21 cellular contexts compared by ENCODE assay signal in the genomic region with DNA sequence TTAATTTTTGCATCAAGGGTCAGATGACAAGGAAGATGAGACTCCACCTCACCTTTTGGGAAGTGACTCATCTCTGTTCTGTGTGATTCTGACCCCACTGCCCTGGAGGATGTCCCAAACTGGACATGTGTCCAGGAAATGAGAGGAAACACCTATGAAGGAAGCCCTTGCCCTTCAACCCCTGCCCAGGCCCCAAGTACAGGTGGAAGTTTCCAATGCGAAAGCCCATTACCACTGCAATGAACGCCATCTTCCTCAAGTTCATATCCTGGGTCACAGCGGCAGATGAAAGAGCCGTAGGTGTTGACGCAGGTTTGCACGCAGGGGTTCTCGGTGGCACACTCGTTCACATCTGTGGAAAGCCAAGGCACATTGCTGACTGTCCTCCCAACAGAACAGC.
"Had no signal": no experiment of that assay in that cellular context is flagged by ENCODE, and none has a peak within 500 bp of the region (broad histone marks: within the 10 kb centered on the region; RNA-seq: fewer than 3 reads in every experiment).

No MANE protein-coding gene starts in this region.

- H3K4me1 ChIP-seq: SJSA1 had no signal

- H3K27me3 ChIP-seq: SJSA1 had no signal

- FAIRE-seq: RCC 7860 had no signal

- H3K9me3 ChIP-seq: SJSA1 had no signal

- H3K27ac ChIP-seq: SJSA1, SK-N-MC had no signal

- DNase-seq: IMR-90, Karpas-422, KG1, MM.1S, NCI-H1092 treated with DMSO at 0.1 percent for 48 hours, NCI-H1436, NCI-H187, NCI-H2029, NCI-H2081 treated with DMSO at 0.1 percent for 48 hours, NCI-H2171, NCI-H226, NCI-H446, NCI-H510A, NCI-H524 treated with DMSO at 0.1 percent for 48 hours, NCI-H69, NCI-H774, RPMI8226, SHP77 had no signal

- H3K36me3 ChIP-seq: SJSA1 had no signal

- H3K4me3 ChIP-seq: SJSA1, SK-N-MC had no signal
